ENCODE assay signal across 1 cellular context in genomic region chr1:117657949-117658660, GRCh38.
TF ChIP-seq lines count a peak whose summit lies in the region.

No MANE protein-coding gene starts in this region.

TF ChIP-seq in H1, 55 proteins besides CTCF, POLR2A, EP300 and RAD21:
- TF ChIP-seq EZH2 (IDR thresholded peaks at IDR 0.05; ENCODE audit: low read depth, low read length, severe bottlenecking) (no peak), CTBP2 (IDR thresholded peaks at IDR 0.05; ENCODE audit: borderline replicate concordance, insufficient read depth, insufficient read length, low read length) (no peak), ATF3 (IDR thresholded peaks at IDR 0.05; ENCODE audit: insufficient read depth, low read depth, low read length) (no peak), TBP (IDR thresholded peaks at IDR 0.05; ENCODE audit: low read depth, low read length) (no peak), KDM1A (IDR thresholded peaks at IDR 0.05; ENCODE audit: borderline replicate concordance, low read length) (no peak), RBBP5 (IDR thresholded peaks at IDR 0.05; ENCODE audit: borderline replicate concordance, low read depth, low read length) (no peak), JUN (IDR thresholded peaks at IDR 0.05; ENCODE audit: low read depth, low read length) (no peak), JUND (IDR thresholded peaks at IDR 0.05; ENCODE audit: low read length) (no peak), SIN3A (conservative IDR thresholded peaks at IDR 0.05 in 1 of 2, IDR thresholded peaks at IDR 0.05 in 1 of 2; ENCODE audit: low read depth in 1 of 2, low read length in 2 of 2) (no peak), TAF1 (IDR thresholded peaks at IDR 0.05; ENCODE audit: low read depth, low read length) (no peak)
TF ChIP-seq in H1: peak in this region for 0.
